2 cellular contexts compared by ENCODE assay signal in the genomic region with DNA sequence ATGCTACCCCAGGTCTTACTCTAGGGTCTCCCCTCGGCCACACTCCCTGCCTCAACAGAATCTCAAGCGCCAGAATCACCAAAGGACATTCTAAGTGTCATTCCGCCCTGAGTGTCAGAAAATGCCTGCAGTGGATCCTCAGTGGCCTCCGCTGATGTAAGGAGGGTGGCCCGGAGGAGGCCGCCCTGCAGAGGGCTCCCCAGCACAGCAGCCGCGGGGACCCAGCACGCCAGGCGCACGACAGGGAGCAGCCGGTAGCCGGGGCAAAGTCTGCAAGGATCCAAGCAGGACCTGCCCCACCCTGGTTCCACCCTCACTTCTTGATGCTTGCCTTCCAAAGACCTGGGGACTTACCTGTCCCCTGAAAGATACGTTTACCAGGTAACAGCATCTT.
TF ChIP-seq lines count a peak whose summit lies in the region.

No MANE protein-coding gene starts in this region.

TF ChIP-seq in A549, 52 proteins besides CTCF, POLR2A, EP300 and RAD21 (continued from another document):
- TF ChIP-seq RNF2 (IDR thresholded peaks at IDR 0.05; ENCODE audit: borderline replicate concordance, low read depth) (no peak), NFE2L2 (conservative IDR thresholded peaks at IDR 0.05; ENCODE audit: low read length) (no peak), FOSL2 (IDR thresholded peaks at IDR 0.05) (no peak), FOSL2 (CRISPR knock-in tag; IDR thresholded peaks at IDR 0.05) (no peak), CBX2 (IDR thresholded peaks at IDR 0.05; ENCODE audit: borderline replicate concordance, low read depth) (no peak), BHLHE40 (IDR thresholded peaks at IDR 0.05; ENCODE audit: low read depth, low read length) (no peak), HDAC2 (IDR thresholded peaks at IDR 0.05) (0 out of 2 replicates have a peak, but pooled peaks have one; percentile 15)
- TF ChIP-seq, protein P1, sequence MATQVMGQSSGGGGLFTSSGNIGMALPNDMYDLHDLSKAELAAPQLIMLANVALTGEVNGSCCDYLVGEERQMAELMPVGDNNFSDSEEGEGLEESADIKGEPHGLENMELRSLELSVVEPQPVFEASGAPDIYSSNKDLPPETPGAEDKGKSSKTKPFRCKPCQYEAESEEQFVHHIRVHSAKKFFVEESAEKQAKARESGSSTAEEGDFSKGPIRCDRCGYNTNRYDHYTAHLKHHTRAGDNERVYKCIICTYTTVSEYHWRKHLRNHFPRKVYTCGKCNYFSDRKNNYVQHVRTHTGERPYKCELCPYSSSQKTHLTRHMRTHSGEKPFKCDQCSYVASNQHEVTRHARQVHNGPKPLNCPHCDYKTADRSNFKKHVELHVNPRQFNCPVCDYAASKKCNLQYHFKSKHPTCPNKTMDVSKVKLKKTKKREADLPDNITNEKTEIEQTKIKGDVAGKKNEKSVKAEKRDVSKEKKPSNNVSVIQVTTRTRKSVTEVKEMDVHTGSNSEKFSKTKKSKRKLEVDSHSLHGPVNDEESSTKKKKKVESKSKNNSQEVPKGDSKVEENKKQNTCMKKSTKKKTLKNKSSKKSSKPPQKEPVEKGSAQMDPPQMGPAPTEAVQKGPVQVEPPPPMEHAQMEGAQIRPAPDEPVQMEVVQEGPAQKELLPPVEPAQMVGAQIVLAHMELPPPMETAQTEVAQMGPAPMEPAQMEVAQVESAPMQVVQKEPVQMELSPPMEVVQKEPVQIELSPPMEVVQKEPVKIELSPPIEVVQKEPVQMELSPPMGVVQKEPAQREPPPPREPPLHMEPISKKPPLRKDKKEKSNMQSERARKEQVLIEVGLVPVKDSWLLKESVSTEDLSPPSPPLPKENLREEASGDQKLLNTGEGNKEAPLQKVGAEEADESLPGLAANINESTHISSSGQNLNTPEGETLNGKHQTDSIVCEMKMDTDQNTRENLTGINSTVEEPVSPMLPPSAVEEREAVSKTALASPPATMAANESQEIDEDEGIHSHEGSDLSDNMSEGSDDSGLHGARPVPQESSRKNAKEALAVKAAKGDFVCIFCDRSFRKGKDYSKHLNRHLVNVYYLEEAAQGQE (IDR thresholded peaks at IDR 0.05) = no peak
- TF ChIP-seq, protein P2, sequence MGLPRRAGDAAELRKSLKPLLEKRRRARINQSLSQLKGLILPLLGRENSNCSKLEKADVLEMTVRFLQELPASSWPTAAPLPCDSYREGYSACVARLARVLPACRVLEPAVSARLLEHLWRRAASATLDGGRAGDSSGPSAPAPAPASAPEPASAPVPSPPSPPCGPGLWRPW (IDR thresholded peaks at IDR 0.05) = no peak

TF ChIP-seq in HCT116, 20 proteins besides CTCF, POLR2A, EP300 and RAD21 (continued from another document):
- TF ChIP-seq, protein P3, sequence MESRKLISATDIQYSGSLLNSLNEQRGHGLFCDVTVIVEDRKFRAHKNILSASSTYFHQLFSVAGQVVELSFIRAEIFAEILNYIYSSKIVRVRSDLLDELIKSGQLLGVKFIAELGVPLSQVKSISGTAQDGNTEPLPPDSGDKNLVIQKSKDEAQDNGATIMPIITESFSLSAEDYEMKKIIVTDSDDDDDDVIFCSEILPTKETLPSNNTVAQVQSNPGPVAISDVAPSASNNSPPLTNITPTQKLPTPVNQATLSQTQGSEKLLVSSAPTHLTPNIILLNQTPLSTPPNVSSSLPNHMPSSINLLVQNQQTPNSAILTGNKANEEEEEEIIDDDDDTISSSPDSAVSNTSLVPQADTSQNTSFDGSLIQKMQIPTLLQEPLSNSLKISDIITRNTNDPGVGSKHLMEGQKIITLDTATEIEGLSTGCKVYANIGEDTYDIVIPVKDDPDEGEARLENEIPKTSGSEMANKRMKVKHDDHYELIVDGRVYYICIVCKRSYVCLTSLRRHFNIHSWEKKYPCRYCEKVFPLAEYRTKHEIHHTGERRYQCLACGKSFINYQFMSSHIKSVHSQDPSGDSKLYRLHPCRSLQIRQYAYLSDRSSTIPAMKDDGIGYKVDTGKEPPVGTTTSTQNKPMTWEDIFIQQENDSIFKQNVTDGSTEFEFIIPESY (IDR thresholded peaks at IDR 0.05; ENCODE audit: extremely low read depth, insufficient replicate concordance, low read length) = no peak
- TF ChIP-seq CEBPB (IDR thresholded peaks at IDR 0.05; ENCODE audit: low read depth) = no peak
